1 cellular context compared by ENCODE assay signal in the genomic region with DNA sequence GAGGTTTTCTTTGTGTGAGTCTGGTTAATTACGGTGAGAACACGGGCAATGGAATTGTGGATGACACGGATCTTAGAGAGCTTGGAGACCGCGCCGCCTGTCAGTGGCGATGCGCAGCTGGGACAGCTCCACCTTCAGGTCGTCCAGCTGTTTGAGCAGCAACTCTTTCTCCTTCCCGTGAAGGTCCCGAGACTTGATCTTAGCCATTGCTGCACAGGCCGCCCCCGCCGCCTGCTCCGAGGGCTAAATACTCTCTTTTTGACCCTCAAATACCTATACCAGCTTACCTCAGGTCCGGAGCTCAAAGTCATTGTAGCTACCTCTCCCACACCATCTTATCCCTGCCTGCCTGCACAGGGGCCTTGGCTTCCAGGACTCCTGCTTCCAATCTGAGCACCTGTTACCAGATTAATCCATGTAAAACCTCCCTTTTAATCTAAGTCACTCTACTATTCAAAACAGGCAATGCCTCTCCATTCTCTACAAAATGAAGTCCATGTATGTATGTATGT.
TF ChIP-seq lines count a peak whose summit lies in the region.

No MANE protein-coding gene starts in this region.

TF ChIP-seq in GM23338, 12 proteins besides CTCF, POLR2A, EP300 and RAD21 (continued from another document):
- TF ChIP-seq REST (IDR thresholded peaks at IDR 0.05; ENCODE audit: unreplicated experiment): no peak
- TF ChIP-seq CREB1 (CRISPR knock-in tag; IDR thresholded peaks at IDR 0.05; ENCODE audit: low read depth): no peak
- TF ChIP-seq ZNF462 (CRISPR knock-in tag; IDR thresholded peaks at IDR 0.05): no peak
